1 cellular context compared by ENCODE assay signal in genomic region chr22:45534339-45535192, GRCh38.
TF ChIP-seq lines count a peak whose summit lies in the region.

No MANE protein-coding gene starts in this region.

TF ChIP-seq in HEK293, 187 proteins besides CTCF, POLR2A, EP300 and RAD21 (continued from another document):
- TF ChIP-seq ZBTB44 (tag by site-specific recombination; IDR thresholded peaks at IDR 0.05) (peak; percentile 56; the same call in 1 of the 2 replicates), ZNF518A (tag by site-specific recombination; conservative IDR thresholded peaks at IDR 0.05; ENCODE audit: low read depth) (no peak), ZNF843 (tag by site-specific recombination; IDR thresholded peaks at IDR 0.05) (peak; percentile 54; the same call in 1 of the 2 replicates), ZSCAN16 (tag by site-specific recombination; IDR thresholded peaks at IDR 0.05) (peak; percentile 76; the same call in 1 of the 2 replicates), ZBTB8A (tag by site-specific recombination; IDR thresholded peaks at IDR 0.05) (peak; percentile 37; the same call in 1 of the 2 replicates), ZNF571 (tag by site-specific recombination; IDR thresholded peaks at IDR 0.05) (no peak), GLIS1 (tag by site-specific recombination; IDR thresholded peaks at IDR 0.05) (peak; percentile 86), ZNF629 (tag by site-specific recombination; IDR thresholded peaks at IDR 0.05) (0 out of 2 replicates have a peak, but pooled peaks have one; percentile 23), OSR2 (tag by site-specific recombination; IDR thresholded peaks at IDR 0.05) (peak; percentile 80), SP7 (tag by site-specific recombination; IDR thresholded peaks at IDR 0.05) (peak; percentile 82), PRDM4 (tag by site-specific recombination; IDR thresholded peaks at IDR 0.05) (peak; percentile 34; the same call in 1 of the 2 replicates), SP2 (tag by site-specific recombination; IDR thresholded peaks at IDR 0.05) (peak; percentile 6; the same call in 1 of the 2 replicates), ZXDB (tag by site-specific recombination; IDR thresholded peaks at IDR 0.05) (0 out of 2 replicates have a peak, but pooled peaks have one; percentile 17), KLF17 (tag by site-specific recombination; IDR thresholded peaks at IDR 0.05) (0 out of 2 replicates have a peak, but pooled peaks have one; percentile 28), WT1 (tag by site-specific recombination; IDR thresholded peaks at IDR 0.05) (peak; percentile 74), TCF7L2 (IDR thresholded peaks at IDR 0.05; ENCODE audit: borderline replicate concordance, low read depth, low read length) (peak; percentile 56; the same call in 1 of the 2 replicates), FEZF1 (tag by site-specific recombination; IDR thresholded peaks at IDR 0.05) (peak; percentile 97), ZBTB20 (tag by site-specific recombination; IDR thresholded peaks at IDR 0.05) (0 out of 2 replicates have a peak, but pooled peaks have one; percentile 19), ZNF692 (tag by site-specific recombination; IDR thresholded peaks at IDR 0.05) (no peak; the same call in 1 of the 2 replicates), OVOL3 (tag by site-specific recombination; IDR thresholded peaks at IDR 0.05) (no peak), ZNF157 (tag by site-specific recombination; IDR thresholded peaks at IDR 0.05) (no peak), RBAK (tag by site-specific recombination; IDR thresholded peaks at IDR 0.05) (no peak), PATZ1 (tag by site-specific recombination; IDR thresholded peaks at IDR 0.05) (peak; percentile 60)
